ENCODE assay signal across 8 cellular contexts in the genomic region with DNA sequence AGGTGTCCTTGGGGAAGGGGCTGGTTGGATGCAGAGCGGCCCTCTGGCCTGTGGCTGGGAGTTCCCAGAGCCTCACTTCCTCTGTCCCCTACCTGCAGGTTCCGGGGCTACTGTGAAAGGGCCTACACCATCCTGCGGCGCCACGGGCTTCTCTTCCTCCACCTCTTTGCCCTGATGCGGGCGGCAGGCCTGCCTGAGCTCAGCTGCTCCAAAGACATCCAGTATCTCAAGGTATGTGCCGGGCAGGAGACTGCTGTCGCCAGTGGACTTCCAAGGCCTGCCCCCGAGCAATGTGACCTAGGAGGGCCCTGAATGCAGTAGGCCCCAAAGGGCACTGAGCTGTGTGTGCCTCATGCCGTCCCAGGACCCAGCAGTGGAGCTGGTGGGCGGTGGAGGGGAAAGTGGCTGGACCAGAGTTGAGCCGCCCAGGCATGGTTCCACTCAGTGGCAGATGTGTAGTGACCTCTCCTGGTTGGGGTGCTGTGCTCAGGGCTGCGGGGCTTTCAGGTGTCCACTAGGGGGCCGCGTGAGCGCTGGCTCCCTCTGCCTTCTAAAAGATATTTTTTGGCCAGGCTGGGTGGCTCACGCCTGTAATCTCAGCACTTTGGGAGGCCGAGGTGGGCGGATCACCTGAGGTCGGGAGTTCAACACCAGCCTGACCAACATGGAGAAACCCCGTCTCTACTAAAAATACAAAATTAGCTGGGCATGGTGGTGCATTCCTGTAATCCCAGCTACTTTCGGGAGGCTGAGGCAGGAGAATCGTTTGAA.
A peak's percentile ranks its signal among the peaks of the same experiment; 100 is the strongest.
DNase-seq lines count a peak whose midpoint lies in the region; ATAC-seq and TF ChIP-seq lines count a peak whose summit lies in the region.

No MANE protein-coding gene starts in this region.

- H3K4me3 ChIP-seq in H7 (ENCODE audit: insufficient read depth, low read depth, low read length) (no peak overlapping the region), thoracic aorta (no peak overlapping the region)

- H3K9me3 ChIP-seq in thoracic aorta, result peaks cover 7% of the 10 kb centered on the region

- H3K27me3 ChIP-seq in H7 (ENCODE audit: control insufficient read depth, insufficient read depth, low read length) (no peaks in the 10 kb centered on the region), thoracic aorta (replicated peaks; ENCODE audit: insufficient read depth) (no peaks in the 10 kb centered on the region)

- TF ChIP-seq CTCF in mesothelial cell of epicardium (IDR thresholded peaks at IDR 0.05; ENCODE audit: unreplicated experiment), result peak; percentile 73
- peak; percentile 72 for TF ChIP-seq CTCF in thoracic aorta (IDR thresholded peaks at IDR 0.05)

- DNase-seq in CMK (ENCODE audit: low read depth), result peak; percentile 54
- peak; percentile 96 for DNase-seq in H7
- DNase-seq in NCI-H446 (lab: John Stamatoyannopoulos, UW), result peak; percentile 11 to 62
- peak; percentile 74 for DNase-seq in activated CD4-positive, alpha-beta T cell treated with anti-CD3 and anti-CD28 coated beads, Interleukin-2, amount 10 ng/mL, durations not matched to agents 7 days and 5 days
- DNase-seq in dermis microvascular lymphatic vessel endothelial cell (ENCODE audit: low read depth in 2 of 2), result peak; percentile 31 to 64
- no peak for DNase-seq in mesothelial cell of epicardium (ENCODE audit: low spot score in 2 of 2, unreplicated experiment in 2 of 2)
- no peak for DNase-seq in thoracic aorta (ENCODE audit: low spot score)

- POLR2A ChIA-PET in activated CD4-positive, alpha-beta T cell treated with anti-CD3 and anti-CD28 coated beads, Interleukin-2, amount 10 ng/mL, durations not matched to agents 7 days and 5 days (lab: Charles Lee), result no interaction called here

- H3K4me1 ChIP-seq in thoracic aorta (ENCODE audit: control insufficient read depth in 1 of 2, low read depth in 2 of 2), result no peaks in the 10 kb centered on the region

- H3K27ac ChIP-seq in thoracic aorta, result no peak overlapping the region

- H3K27me3 Mint-ChIP-seq in activated CD4-positive, alpha-beta T cell treated with anti-CD3 and anti-CD28 coated beads, Interleukin-2, amount 10 ng/mL, durations not matched to agents 7 days and 5 days, result no peaks in the 10 kb centered on the region
- no peaks in the 10 kb centered on the region for H3K27me3 Mint-ChIP-seq in mesothelial cell of epicardium (ENCODE audit: low read depth)

- H3K4me3 Mint-ChIP-seq in activated CD4-positive, alpha-beta T cell treated with anti-CD3 and anti-CD28 coated beads, Interleukin-2, amount 10 ng/mL, durations not matched to agents 7 days and 5 days, result no peak overlapping the region
- no peak overlapping the region for H3K4me3 Mint-ChIP-seq in mesothelial cell of epicardium

- H3K9me3 Mint-ChIP-seq in activated CD4-positive, alpha-beta T cell treated with anti-CD3 and anti-CD28 coated beads, Interleukin-2, amount 10 ng/mL, durations not matched to agents 7 days and 5 days, result no peaks in the 10 kb centered on the region
- peaks cover 4% of the 10 kb centered on the region for H3K9me3 Mint-ChIP-seq in mesothelial cell of epicardium

- CTCF ChIA-PET in activated CD4-positive, alpha-beta T cell treated with anti-CD3 and anti-CD28 coated beads, Interleukin-2, amount 10 ng/mL, durations not matched to agents 7 days and 5 days (lab: Charles Lee), result interaction anchor here (0.5 to 2.0 kb wide), 8 partner anchors 9 to 668 kb away, joined by 3 to 12 read pairs (median 3); no protein-coding TSS in a partner anchor

- H3K36me3 Mint-ChIP-seq in activated CD4-positive, alpha-beta T cell treated with anti-CD3 and anti-CD28 coated beads, Interleukin-2, amount 10 ng/mL, durations not matched to agents 7 days and 5 days (ENCODE audit: low read depth), result peaks cover 78% of the 10 kb centered on the region
- peaks cover 19% of the 10 kb centered on the region for H3K36me3 Mint-ChIP-seq in mesothelial cell of epicardium

- H3K27ac Mint-ChIP-seq in activated CD4-positive, alpha-beta T cell treated with anti-CD3 and anti-CD28 coated beads, Interleukin-2, amount 10 ng/mL, durations not matched to agents 7 days and 5 days, result peak overlapping the region; percentile 71
- H3K27ac Mint-ChIP-seq in mesothelial cell of epicardium, result no peak overlapping the region

- H3K36me3 ChIP-seq in H7 (replicated peaks; ENCODE audit: control insufficient read depth, insufficient read depth, low read length) (peaks cover 8% of the 10 kb centered on the region), thoracic aorta (peaks cover 41% of the 10 kb centered on the region)

- H3K4me1 Mint-ChIP-seq in activated CD4-positive, alpha-beta T cell treated with anti-CD3 and anti-CD28 coated beads, Interleukin-2, amount 10 ng/mL, durations not matched to agents 7 days and 5 days, result peaks cover 71% of the 10 kb centered on the region
- no peaks in the 10 kb centered on the region for H3K4me1 Mint-ChIP-seq in mesothelial cell of epicardium

- ATAC-seq in thoracic aorta (ENCODE audit: insufficient number of reproducible peaks, low FRiP score, low read depth) (no peak), HG02973 (IDR thresholded peaks at IDR 0.05; ENCODE audit: unreplicated experiment) (no peak)

Comparison
In these comparisons a context has a peak if more than half of its experiments do, and no peak if none do; other contexts are left out.
1. DNase-seq: peak in CMK (single experiment), H7 (single experiment), NCI-H446 (2 of 2), activated CD4-positive, alpha-beta T cell treated with anti-CD3 and anti-CD28 coated beads, Interleukin-2, amount 10 ng/mL, durations not matched to agents 7 days and 5 days (single experiment) and dermis microvascular lymphatic vessel endothelial cell (2 of 2); none in mesothelial cell of epicardium (0 of 2) and thoracic aorta (single experiment).